In genomic region chr18:35497334-35498197, GRCh38 we compare ENCODE assay signal across 8 cellular contexts. TPM values are rescaled to one million over a fixed set of nuclear protein-coding genes. Genes with fewer than 3 reads are reported as not detected.
DNase-seq lines count a peak whose midpoint lies in the region; ATAC-seq and TF ChIP-seq lines count a peak whose summit lies in the region.

Gene INO80C, minus strand, starts transcription at chr18:35497960. Its CDS starts 86 bp downstream, at chr18:35497874.

- TF ChIP-seq CTCF in KMS-11 (conservative IDR thresholded peaks at IDR 0.05; ENCODE audit: low read depth, low read length) (no peak), Panc1 (IDR thresholded peaks at IDR 0.05) (no peak)

- H2AFZ ChIP-seq in KMS-11 (ENCODE audit: low read depth): peak within 1 kb of the TSS; percentile 77

- H3K4me1 Mint-ChIP-seq in activated T-cell treated with anti-CD3 and anti-CD28 coated beads, Interleukin-2, amount 50 U/mL, for 4 hours (ENCODE audit: low read depth): peaks cover 31% of the 10 kb centered on the region

- H3K79me2 ChIP-seq in KMS-11 (ENCODE audit: insufficient read depth, low read depth): no peaks in the 10 kb centered on the region

- peak within 1 kb of the TSS; percentile 71 for H3K9ac ChIP-seq in KMS-11
- peak within 1 kb of the TSS; percentile 87 for H3K9ac ChIP-seq in muscle layer of colon (ENCODE audit: low read length)

- TSS peak; percentile 99 for BruUV-seq in Panc1 (replicated peaks; lab: Mats Ljungman, UMichigan)

- ATAC-seq in GM21786 (IDR thresholded peaks at IDR 0.05; ENCODE audit: unreplicated experiment) (peak; percentile 96), Panc1 (peak; percentile 96)
- ATAC-seq in activated T-cell treated with anti-CD3 and anti-CD28 coated beads, Interleukin-2, amount 50 U/mL, for 4 hours: peak; percentile 95 to 96

- H3K27ac ChIP-seq in KMS-11 (peak within 1 kb of the TSS; percentile 66), Panc1 (ENCODE audit: low read length) (peak within 1 kb of the TSS; percentile 96), esophagus (ENCODE audit: low read depth in 2 of 2, low read length in 1 of 2) (peak within 1 kb of the TSS; percentile 96 to 100), muscle layer of colon (ENCODE audit: low read depth, low read length) (peak within 1 kb of the TSS; percentile 93)

- no peaks in the 10 kb centered on the region for H3K9me3 Mint-ChIP-seq in activated T-cell treated with anti-CD3 and anti-CD28 coated beads, Interleukin-2, amount 50 U/mL, for 4 hours

- H3K4me3 Mint-ChIP-seq in activated T-cell treated with anti-CD3 and anti-CD28 coated beads, Interleukin-2, amount 50 U/mL, for 4 hours: peak within 1 kb of the TSS; percentile 93

- H3K4me3 ChIP-seq in KMS-11 (IDR thresholded peaks at IDR 0.05; ENCODE audit: insufficient read depth, low read depth, low read length) (no peak within 1 kb of the TSS), Panc1 (ENCODE audit: low read depth in 2 of 2, low read length in 2 of 2) (peak within 1 kb of the TSS; percentile 62 to 74), esophagus (ENCODE audit: low read depth in 1 of 2, low read length in 2 of 2) (peak within 1 kb of the TSS; percentile 60 to 63), muscle layer of colon (ENCODE audit: low read depth in 1 of 2, low read length in 2 of 2) (peak within 1 kb of the TSS; percentile 62 to 85)

- intact Hi-C loops in Panc1 (cut with micrococcal nuclease; ENCODE audit: unreplicated experiment): loop anchor here (10.0 kb wide), 1 partner anchor 93 kb away; no protein-coding TSS in a partner anchor

- peaks cover 2% of the 10 kb centered on the region for H3K27me3 Mint-ChIP-seq in activated T-cell treated with anti-CD3 and anti-CD28 coated beads, Interleukin-2, amount 50 U/mL, for 4 hours (ENCODE audit: low read depth)

- H3K27me3 ChIP-seq in KMS-11 (ENCODE audit: insufficient read depth, low read depth) (no peaks in the 10 kb centered on the region), Panc1 (ENCODE audit: control insufficient read depth, insufficient read depth, low read length) (no peaks in the 10 kb centered on the region), esophagus (ENCODE audit: control insufficient read depth in 1 of 2, insufficient read depth in 2 of 2, low read length in 2 of 2) (no peaks in the 10 kb centered on the region), muscle layer of colon (ENCODE audit: control insufficient read depth in 1 of 2, insufficient read depth in 2 of 2, low read length in 2 of 2) (no peaks in the 10 kb centered on the region)

- peak within 1 kb of the TSS; percentile 74 for H3K4me2 ChIP-seq in KMS-11

- H3K4me1 ChIP-seq in KMS-11 (ENCODE audit: low read depth, poor library complexity, severe bottlenecking) (peaks cover 16% of the 10 kb centered on the region), Panc1 (ENCODE audit: control insufficient read depth, insufficient read depth, low read length) (peaks cover 34% of the 10 kb centered on the region), esophagus (ENCODE audit: control insufficient read depth in 2 of 2, insufficient read depth in 2 of 2, low read length in 1 of 2) (peaks cover under 1 to 3% of the 10 kb centered on the region in 2 donors), muscle layer of colon (ENCODE audit: insufficient read depth, low read length) (peaks cover 37% of the 10 kb centered on the region)

- in situ Hi-C loops in Panc1 (cut with HindIII; ENCODE audit: low pct_unique_long_range_greater_than_20kb, low sequenced_read_pairs): no loop called here

- H3K9me3 ChIP-seq in Panc1 (ENCODE audit: control insufficient read depth, insufficient read depth, low read depth, low read length): no peaks in the 10 kb centered on the region
- H3K9me3 ChIP-seq in esophagus (ENCODE audit: control insufficient read depth in 2 of 2, insufficient read depth in 1 of 2, low read depth in 1 of 2, low read length in 1 of 2): no peaks in the 10 kb centered on the region
- no peaks in the 10 kb centered on the region for H3K9me3 ChIP-seq in muscle layer of colon (ENCODE audit: low read length)

- CTCF ChIA-PET in Panc1 (lab: Charles Lee): no interaction called here

- DNase-seq in DMS79 treated with DMSO at 0.1 percent for 48 hours (lab: John Stamatoyannopoulos, UW): peak; percentile 95
- peak; percentile 70 for DNase-seq in Panc1 (ENCODE audit: low read depth, low spot score)
- peak; percentile 89 for DNase-seq in activated T-cell treated with anti-CD3 and anti-CD28 coated beads, Interleukin-2, amount 50 U/mL, for 4 hours
- DNase-seq in stimulated activated CD8-positive, alpha-beta memory T cell treated with anti-CD3 and anti-CD28 coated beads, Interleukin-7, amount 100 ng/mL, for 1 hour (ENCODE audit: low read depth in 2 of 2): peak; percentile 86 to 88

- POLR2A ChIA-PET in Panc1 (lab: Charles Lee): interaction anchor here (0.6 to 0.7 kb wide), 2 partner anchors 19 to 59 kb away, joined by 3 to 11 read pairs; no protein-coding TSS in a partner anchor

- WGBS in esophagus, 2 donors: 1% methylated on average over 63 of the region's 63 CpGs

- H3K36me3 ChIP-seq in KMS-11 (ENCODE audit: insufficient read depth): no peaks in the 10 kb centered on the region
- H3K36me3 ChIP-seq in Panc1 (ENCODE audit: control insufficient read depth, insufficient read depth, low read length): no peaks in the 10 kb centered on the region
- no peaks in the 10 kb centered on the region for H3K36me3 ChIP-seq in esophagus (ENCODE audit: control insufficient read depth in 2 of 2, insufficient read depth in 2 of 2, low read length in 1 of 2)
- H3K36me3 ChIP-seq in muscle layer of colon (ENCODE audit: insufficient read depth, low read length): no peaks in the 10 kb centered on the region

- H4K20me1 ChIP-seq in KMS-11 (ENCODE audit: insufficient read depth): no peaks in the 10 kb centered on the region

- peaks cover 2% of the 10 kb centered on the region for H3K36me3 Mint-ChIP-seq in activated T-cell treated with anti-CD3 and anti-CD28 coated beads, Interleukin-2, amount 50 U/mL, for 4 hours (ENCODE audit: insufficient read depth)

RNA-seq across cellular contexts. Expression of gene INO80C, which starts in this region (rescaled TPM):
- 25.8 TPM for total RNA-seq in Panc1 (2021; ENCODE audit: unreplicated experiment)
- polyA plus RNA-seq in Panc1 (2012; ENCODE audit: insufficient read length): 24.1 TPM
- total RNA-seq in activated T-cell treated with anti-CD3 and anti-CD28 coated beads, Interleukin-2, amount 50 U/mL, for 4 hours: 10 to 100 TPM; 39.0 to 51.7 (median 41.8) TPM
- polyA plus RNA-seq in esophagus: 10 to 100 TPM; 58.3 to 70.6 TPM
